13 cellular contexts compared by ENCODE assay signal in the genomic region with DNA sequence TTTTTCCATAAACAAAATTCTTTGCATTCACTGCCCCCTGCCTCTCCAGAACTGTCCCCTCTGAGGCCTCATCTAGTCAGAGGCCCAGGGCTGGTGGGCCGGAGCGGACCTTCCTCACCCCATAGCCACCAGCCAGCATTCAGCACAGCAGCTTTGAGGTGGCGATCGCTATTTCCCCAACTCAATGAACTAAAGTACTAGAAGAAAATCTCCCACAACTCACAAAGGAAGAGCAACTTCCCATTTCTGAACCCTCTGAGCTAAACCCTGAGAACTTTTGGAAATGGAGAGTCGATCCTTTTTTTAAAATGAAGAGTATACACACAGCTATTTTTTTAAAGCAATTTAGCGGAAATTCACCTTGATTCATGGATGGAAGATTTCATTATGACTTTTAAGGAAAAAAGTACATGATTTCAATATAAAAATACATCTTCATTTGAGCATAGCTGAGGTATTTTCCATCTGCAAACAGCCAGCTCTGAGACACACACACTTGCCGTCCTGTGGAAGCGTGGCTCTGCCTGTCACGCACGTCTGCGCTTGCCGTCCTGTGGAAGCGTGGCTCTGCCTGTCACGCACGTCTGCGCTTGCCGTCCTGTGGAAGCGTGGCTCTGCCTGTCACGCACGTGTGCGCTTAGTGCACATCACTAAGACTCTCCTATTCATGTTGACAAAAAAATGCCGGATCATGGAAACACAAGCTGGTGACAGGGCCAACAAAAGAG.
"Had no signal": no experiment of that assay in that cellular context is flagged by ENCODE, and none has a peak within 500 bp of the region (broad histone marks: within the 10 kb centered on the region; RNA-seq: fewer than 3 reads in every experiment).

No MANE protein-coding gene starts in this region.

- DNase-seq: activated naive CD4-positive, alpha-beta T cell treated with anti-CD3 and anti-CD28 coated beads, Interleukin-2, amount 10 ng/mL, durations not matched to agents 7 days and 5 days; brain microvascular endothelial cell; mammary epithelial cell; small intestine; stimulated activated CD4-positive, alpha-beta T cell treated with anti-CD3 and anti-CD28 coated beads, Interleukin-15, amount 100 ng/mL, for 24 hours; stimulated activated CD4-positive, alpha-beta T cell treated with anti-CD3 and anti-CD28 coated beads, Interleukin-2, amount 100 ng/mL, for 48 hours had no signal

- H3K27ac Mint-ChIP-seq: activated naive CD4-positive, alpha-beta T cell treated with anti-CD3 and anti-CD28 coated beads, Interleukin-2, amount 10 ng/mL, durations not matched to agents 7 days and 5 days had no signal

- H3K4me1 ChIP-seq: left lung, right lobe of liver, upper lobe of left lung had no signal

- H3K4me1 Mint-ChIP-seq: activated naive CD4-positive, alpha-beta T cell treated with anti-CD3 and anti-CD28 coated beads, Interleukin-2, amount 10 ng/mL, durations not matched to agents 7 days and 5 days; central memory CD8-positive, alpha-beta T cell had no signal

- H3K27ac ChIP-seq: brain microvascular endothelial cell, coronary artery, left lung, right lobe of liver, upper lobe of left lung had no signal

- H3K27me3 Mint-ChIP-seq: activated naive CD4-positive, alpha-beta T cell treated with anti-CD3 and anti-CD28 coated beads, Interleukin-2, amount 10 ng/mL, durations not matched to agents 7 days and 5 days; central memory CD8-positive, alpha-beta T cell had no signal

- ATAC-seq: activated CD4-positive, CD25-positive, alpha-beta regulatory T cell treated with anti-CD3 and anti-CD28 coated beads, Interleukin-2, amount 50 U/mL, for 24 hours; left lung had no signal

- H3K9me3 Mint-ChIP-seq: activated naive CD4-positive, alpha-beta T cell treated with anti-CD3 and anti-CD28 coated beads, Interleukin-2, amount 10 ng/mL, durations not matched to agents 7 days and 5 days; central memory CD8-positive, alpha-beta T cell had no signal

- H3K27me3 ChIP-seq: left lung, right lobe of liver, testis, upper lobe of left lung had no signal

- H3K4me3 Mint-ChIP-seq: activated naive CD4-positive, alpha-beta T cell treated with anti-CD3 and anti-CD28 coated beads, Interleukin-2, amount 10 ng/mL, durations not matched to agents 7 days and 5 days; central memory CD8-positive, alpha-beta T cell had no signal
